31 cellular contexts compared by ENCODE assay signal in the genomic region with DNA sequence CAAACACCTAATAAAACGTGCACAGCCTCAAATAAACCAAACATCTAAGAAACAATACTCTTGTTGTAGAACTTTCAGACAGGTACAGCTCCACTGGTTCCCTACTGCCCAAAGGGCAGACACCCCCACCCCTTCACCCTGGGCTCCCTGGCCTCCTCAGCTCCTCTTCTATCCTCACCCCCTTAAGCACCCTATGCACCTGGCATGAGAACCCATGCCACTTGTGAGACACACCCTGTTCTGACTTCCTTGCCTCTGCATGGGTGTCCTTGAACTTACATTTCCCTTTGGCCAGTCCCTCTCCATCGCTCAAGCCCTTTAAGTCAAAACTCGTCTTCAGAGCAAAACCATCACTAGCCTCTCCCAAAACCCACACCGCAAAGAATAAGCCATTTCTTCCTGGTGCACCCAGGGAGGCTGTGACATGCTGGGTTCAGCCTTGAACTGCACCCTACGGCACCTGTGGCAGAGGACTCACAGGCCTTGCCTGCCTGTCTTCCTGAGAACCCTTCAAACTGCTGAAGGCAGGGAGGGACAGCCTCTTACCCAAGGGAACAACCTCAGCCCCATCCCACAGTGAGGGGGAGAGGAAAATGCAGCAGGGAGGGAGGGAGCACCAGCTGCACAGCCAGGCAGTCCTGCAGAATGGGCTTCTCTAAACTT.
"Had no signal": no experiment of that assay in that cellular context is flagged by ENCODE, and none has a peak within 500 bp of the region (broad histone marks: within the 10 kb centered on the region; RNA-seq: fewer than 3 reads in every experiment).

No MANE protein-coding gene starts in this region.

- H3K9me3 Mint-ChIP-seq: activated B cell treated with CpG ODN at 0.5 μM for 24 hours; activated CD4-positive, alpha-beta memory T cell treated with anti-CD3 and anti-CD28 coated beads for 36 hours; activated naive CD8-positive, alpha-beta T cell treated with anti-CD3 and anti-CD28 coated beads for 36 hours; activated T-cell treated with anti-CD3 and anti-CD28 coated beads, Interleukin-2, amount 50 U/mL, for 4 hours; activated T-helper 1 cell treated with anti-CD3 and anti-CD28 coated beads, Interleukin-12 subunit alpha, Interleukin-12 subunit beta, Interleukin-2, Interleukin-4 antibody, amounts not matched to agents 30 ng/mL and 10 ng/mL and 1 ng/mL, durations not matched to agents 14 hours and 24 hours and 36 hours; T-helper 1 cell treated with Interleukin-12 subunit alpha and Interleukin-12 subunit beta and Interleukin-4 antibody, amounts not matched to agents 30 μg/mL and 1 μg/mL, for 36 hours had no signal

- H3K27ac Mint-ChIP-seq: activated B cell treated with CpG ODN at 0.5 μM for 24 hours; activated CD4-positive, alpha-beta memory T cell treated with anti-CD3 and anti-CD28 coated beads for 36 hours; activated naive CD8-positive, alpha-beta T cell treated with anti-CD3 and anti-CD28 coated beads for 36 hours; activated T-helper 1 cell treated with anti-CD3 and anti-CD28 coated beads, Interleukin-12 subunit alpha, Interleukin-12 subunit beta, Interleukin-2, Interleukin-4 antibody, amounts not matched to agents 30 ng/mL and 10 ng/mL and 1 ng/mL, durations not matched to agents 14 hours and 24 hours and 36 hours; T-helper 1 cell treated with Interleukin-12 subunit alpha and Interleukin-12 subunit beta and Interleukin-4 antibody, amounts not matched to agents 30 μg/mL and 1 μg/mL, for 36 hours had no signal

- ATAC-seq: activated T-cell treated with anti-CD3 and anti-CD28 coated beads, Interleukin-2, amount 50 U/mL, for 4 hours; PC-3 had no signal

- H3K4me3 Mint-ChIP-seq: activated B cell treated with CpG ODN at 0.5 μM for 24 hours; activated CD4-positive, alpha-beta memory T cell treated with anti-CD3 and anti-CD28 coated beads for 36 hours; activated naive CD8-positive, alpha-beta T cell treated with anti-CD3 and anti-CD28 coated beads for 36 hours; activated T-cell treated with anti-CD3 and anti-CD28 coated beads, Interleukin-2, amount 50 U/mL, for 4 hours; activated T-helper 1 cell treated with anti-CD3 and anti-CD28 coated beads, Interleukin-12 subunit alpha, Interleukin-12 subunit beta, Interleukin-2, Interleukin-4 antibody, amounts not matched to agents 30 ng/mL and 10 ng/mL and 1 ng/mL, durations not matched to agents 14 hours and 24 hours and 36 hours; T-helper 1 cell treated with Interleukin-12 subunit alpha and Interleukin-12 subunit beta and Interleukin-4 antibody, amounts not matched to agents 30 μg/mL and 1 μg/mL, for 36 hours had no signal

- H3K27me3 Mint-ChIP-seq: activated B cell treated with CpG ODN at 0.5 μM for 24 hours; activated CD4-positive, alpha-beta memory T cell treated with anti-CD3 and anti-CD28 coated beads for 36 hours; activated naive CD8-positive, alpha-beta T cell treated with anti-CD3 and anti-CD28 coated beads for 36 hours had no signal

- H3K4me1 Mint-ChIP-seq: activated naive CD8-positive, alpha-beta T cell treated with anti-CD3 and anti-CD28 coated beads for 36 hours had no signal

- DNase-seq: activated B cell treated with CpG ODN at 0.5 μM for 24 hours; activated CD4-positive, alpha-beta memory T cell treated with anti-CD3 and anti-CD28 coated beads for 36 hours; activated CD4-positive, alpha-beta T cell treated with anti-CD3 and anti-CD28 coated beads for 4 hours; activated CD4-positive, alpha-beta T cell treated with anti-CD3 and anti-CD28 coated beads, Interleukin-2, amount 50 U/mL, for 1 hour; activated CD4-positive, CD25-positive, alpha-beta regulatory T cell treated with anti-CD3 and anti-CD28 coated beads, Interleukin-2, amount 50 U/mL, for 72 hours; activated CD8-positive, alpha-beta memory T cell treated with anti-CD3 and anti-CD28 coated beads, Interleukin-2, amount 50 U/mL, for 4 hours; activated naive CD4-positive, alpha-beta T cell; activated naive CD4-positive, alpha-beta T cell treated with anti-CD3 and anti-CD28 coated beads, Interleukin-2, amount 50 U/mL, for 16 hours; activated naive CD8-positive, alpha-beta T cell treated with anti-CD3 and anti-CD28 coated beads for 36 hours; activated T-cell treated with anti-CD3 and anti-CD28 coated beads for 4 hours; activated T-cell treated with anti-CD3 and anti-CD28 coated beads, Interleukin-2, amount 50 U/mL, for 4 hours; amniotic stem cell; aorta; brain microvascular endothelial cell; central memory CD4-positive, alpha-beta T cell; MM.1S; MV-4-11; NCI-H1092; NCI-H1436 treated with DMSO at 0.1 percent for 48 hours; NCI-H1694 treated with DMSO at 0.1 percent for 48 hours; NCI-H2029; NCI-H345; NCI-H524 treated with DMSO at 0.1 percent for 48 hours; PC-3; Peyer's patch; RPMI8226; SHP77 treated with DMSO at 0.1 percent for 48 hours; SK-N-SH; T-helper 9 cell had no signal
